In the genomic region with DNA sequence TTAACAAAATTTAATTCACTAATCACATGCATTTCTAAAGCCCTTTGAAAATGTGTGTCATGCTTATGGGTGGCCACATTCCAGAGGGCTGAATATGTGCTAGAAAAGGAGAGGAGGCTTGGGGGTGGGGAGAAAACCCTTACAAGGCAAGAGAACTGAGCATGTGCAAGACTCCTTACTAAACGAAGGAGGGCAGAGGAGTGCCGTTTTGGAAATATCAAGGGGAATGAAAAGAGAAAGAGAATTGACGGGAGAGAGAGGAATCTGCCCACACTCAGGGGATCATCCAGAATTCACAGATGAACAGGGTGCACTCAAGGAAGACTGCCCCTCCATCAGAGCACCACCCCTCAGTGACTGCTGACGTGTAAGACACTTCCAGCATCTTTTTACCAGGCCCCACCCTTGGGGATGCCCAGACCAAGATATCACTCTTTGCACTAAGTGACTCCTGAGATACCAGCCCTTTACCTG, we compare ENCODE assay signal across 9 cellular contexts. TPM values are rescaled to one million over a fixed set of nuclear protein-coding genes. Genes with fewer than 3 reads are reported as not detected.
DNase-seq lines count a peak whose midpoint lies in the region; ATAC-seq and TF ChIP-seq lines count a peak whose summit lies in the region.
"Had no signal": no experiment of that assay in that cellular context is flagged by ENCODE, and none has a peak within 500 bp of the region (broad histone marks: within the 10 kb centered on the region; RNA-seq: fewer than 3 reads in every experiment).

No MANE protein-coding gene starts in this region.

- H3K4me3 ChIP-seq in PC-3 (ENCODE audit: low read length) (peak overlapping the region; percentile 63), esophagus squamous epithelium (peak overlapping the region in 2 of 4 donors; percentile 6 to 44)
- H3K4me3 ChIP-seq: ovary had no signal

- H3K4me2 ChIP-seq in PC-3 (ENCODE audit: low read length): peak overlapping the region; percentile 87

- ATAC-seq in PC-3 (peak; percentile 44), GM21786 (IDR thresholded peaks at IDR 0.05; ENCODE audit: unreplicated experiment) (no peak)

- H3K4me3 Mint-ChIP-seq in neural crest cell: peak overlapping the region; percentile 54

- no peaks in the 10 kb centered on the region for H3K27me3 Mint-ChIP-seq in neural crest cell (ENCODE audit: low read depth)

- H3K79me2 ChIP-seq in PC-3 (ENCODE audit: low read length): peaks cover 11% of the 10 kb centered on the region

- H3K36me3 ChIP-seq in PC-3 (ENCODE audit: low read depth, low read length) (no peaks in the 10 kb centered on the region), esophagus squamous epithelium (no peaks in the 10 kb centered on the region)
- H3K36me3 ChIP-seq: ovary had no signal

- H3K9me2 ChIP-seq in PC-3 (replicated peaks; ENCODE audit: low read length): no peaks in the 10 kb centered on the region

- POLR2A ChIA-PET in PC-3 (lab: Charles Lee; ENCODE audit: unreplicated experiment): no interaction called here

- H3K4me1 ChIP-seq in PC-3 (ENCODE audit: insufficient read depth, low read length): peaks cover 55% of the 10 kb centered on the region
- peaks cover 0 to 41% (median 15%) of the 10 kb centered on the region in 3 donors for H3K4me1 ChIP-seq in esophagus squamous epithelium

- no peaks in the 10 kb centered on the region for H3K9me3 ChIP-seq in PC-3 (ENCODE audit: low read length)
- no peaks in the 10 kb centered on the region for H3K9me3 ChIP-seq in esophagus squamous epithelium
- H3K9me3 ChIP-seq: ovary had no signal

- H4K20me1 ChIP-seq in PC-3 (ENCODE audit: low read length): no peaks in the 10 kb centered on the region

- no peaks in the 10 kb centered on the region for H3K9me3 Mint-ChIP-seq in neural crest cell

- H3K27ac ChIP-seq in PC-3 (ENCODE audit: low read length): peak overlapping the region; percentile 84
- peak overlapping the region; percentile 47 to 87 (median 82) for H3K27ac ChIP-seq in esophagus squamous epithelium
- H3K27ac ChIP-seq: ovary had no signal

- H3K4me1 Mint-ChIP-seq in neural crest cell: peaks cover 28% of the 10 kb centered on the region

- TF ChIP-seq CTCF in PC-3 (conservative IDR thresholded peaks at IDR 0.05; ENCODE audit: low read depth, low read length): 0 out of 2 replicates have a peak, but pooled peaks have one; percentile 24
- TF ChIP-seq CTCF in esophagus squamous epithelium (IDR thresholded peaks at IDR 0.05): peak in 2 of 6 experiments; percentile 5 to 31
- TF ChIP-seq CTCF in neural crest cell (conservative IDR thresholded peaks at IDR 0.05): peak; percentile 29

- H3K27me3 ChIP-seq in PC-3 (ENCODE audit: low read length): no peaks in the 10 kb centered on the region
- no peaks in the 10 kb centered on the region for H3K27me3 ChIP-seq in esophagus squamous epithelium
- H3K27me3 ChIP-seq: ovary had no signal

- no TSS peak for BruUV-seq in PC-3 (replicated peaks; lab: Mats Ljungman, UMichigan)

- peak overlapping the region; percentile 79 for H2AFZ ChIP-seq in PC-3 (ENCODE audit: low read length)

- H3K36me3 Mint-ChIP-seq in neural crest cell (ENCODE audit: low read depth): no peaks in the 10 kb centered on the region

- peak overlapping the region; percentile 31 for H3K9ac ChIP-seq in PC-3 (ENCODE audit: low read length)

- H3K27ac Mint-ChIP-seq in neural crest cell (ENCODE audit: unreplicated experiment): peak overlapping the region; percentile 22

- H3F3A ChIP-seq in PC-3 (ENCODE audit: low read length, unreplicated experiment): peaks cover 13% of the 10 kb centered on the region

- 36 to 37% methylated on average over 4 of the region's 4 CpGs for WGBS in esophagus squamous epithelium, 2 donors

- CTCF ChIA-PET in PC-3 (lab: Charles Lee): no interaction called here

- peak; percentile 36 for DNase-seq in Ammon's horn (ENCODE audit: low spot score)
- peak; percentile 96 for DNase-seq in PC-3
- DNase-seq in esophagus squamous epithelium (lab: John Stamatoyannopoulos, UW): no peak
- peak; percentile 14 for DNase-seq in neural crest cell (ENCODE audit: low read depth, low spot score)
- no peak for DNase-seq in stimulated activated naive CD4-positive, alpha-beta T cell treated with Interleukin-2 at 50 U/mL for 16 hours (lab: John Stamatoyannopoulos, UW)
- DNase-seq in NCI-H1694 treated with DMSO at 0.1 percent for 48 hours (lab: John Stamatoyannopoulos, UW): no peak
- no peak for DNase-seq in activated CD4-positive, alpha-beta T cell treated with anti-CD3 and anti-CD28 coated beads, Interleukin-2, amount 50 U/mL, for 4 hours

- TF ChIP-seq POLR2A in esophagus squamous epithelium (IDR thresholded peaks at IDR 0.05): no peak

- intact Hi-C loops in PC-3 (cut with micrococcal nuclease): loop anchor here (1.0 to 5.0 kb wide), 3 partner anchors 22 to 403 kb away; no protein-coding TSS in a partner anchor
- intact Hi-C loops in esophagus squamous epithelium (cut with DNase I): no loop called here

RNA-seq across cellular contexts. Expression of a gene that starts 37.9 kb away (rescaled TPM):
- 9.6 and 15.7 TPM in 2 replicates for total RNA-seq in PC-3 (2014; rRNA removed)
- total RNA-seq in esophagus squamous epithelium: 10 to 100 TPM in 3 of 4 donors, 1 to 10 TPM in 1; 8.5 to 20.0 (median 15.2) TPM
- total RNA-seq in neural crest cell: 37.9 and 40.8 TPM in 2 replicates

Comparison
In these comparisons a context has a peak if more than half of its experiments do, and no peak if none do; other contexts are left out.
1. DNase-seq: peak in Ammon's horn (single experiment), PC-3 (single experiment) and neural crest cell (single experiment); none in esophagus squamous epithelium (single experiment), stimulated activated naive CD4-positive, alpha-beta T cell treated with Interleukin-2 at 50 U/mL for 16 hours (single experiment), NCI-H1694 treated with DMSO at 0.1 percent for 48 hours (single experiment) and activated CD4-positive, alpha-beta T cell treated with anti-CD3 and anti-CD28 coated beads, Interleukin-2, amount 50 U/mL, for 4 hours (0 of 2).